ENCODE assay signal across 16 cellular contexts in genomic region chr1:15343729-15344128, GRCh38.
DNase-seq lines count a peak whose midpoint lies in the region; ATAC-seq and TF ChIP-seq lines count a peak whose summit lies in the region.
"Had no signal": no experiment of that assay in that cellular context is flagged by ENCODE, and none has a peak within 500 bp of the region (broad histone marks: within the 10 kb centered on the region; RNA-seq: fewer than 3 reads in every experiment).

No MANE protein-coding gene starts in this region.

- no peak overlapping the region for H4K5ac ChIP-seq in H9 (ENCODE audit: insufficient read length, low read depth, low read length)

- H3K4me3 Mint-ChIP-seq in HFFc6 (peak overlapping the region; percentile 58; the same call in 1 of the 2 replicates), H9 (no peak overlapping the region)
- H3K4me3 Mint-ChIP-seq in T-helper 2 cell treated with Interferon-gamma antibody and Interleukin-4, amounts not matched to agents 5 μg/mL and 100 μg/mL, for 36 hours = peak overlapping the region; percentile 75
- H3K4me3 Mint-ChIP-seq: activated T-helper 17 cell treated with anti-CD3 and anti-CD28 coated beads, Interleukin-2, amount 50 U/mL, for 72 hours; IgD-negative memory B cell had no signal

- intact Hi-C loops in Right ventricle myocardium inferior (cut with DNase I) = no loop called here

- H3K9ac ChIP-seq in H9 (ENCODE audit: extremely low read depth, insufficient read length, low read length) = no peak overlapping the region

- H3K23me2 ChIP-seq in H9 (ENCODE audit: insufficient read length, low read depth, low read length, poor library complexity, severe bottlenecking) = no peaks in the 10 kb centered on the region

- no peaks in the 10 kb centered on the region for H3K27me3 ChIP-seq in MG63
- no peaks in the 10 kb centered on the region for H3K27me3 ChIP-seq in H9 (ENCODE audit: insufficient read depth, low read length)
- H3K27me3 ChIP-seq: upper lobe of right lung had no signal

- H3K23ac ChIP-seq in H9 (ENCODE audit: insufficient read length, low read depth, low read length) = no peak overlapping the region

- H3K9me3 ChIP-seq in MG63 (peaks cover 6% of the 10 kb centered on the region), H9 (ENCODE audit: control insufficient read depth, low read depth, low read length) (no peaks in the 10 kb centered on the region)
- H3K9me3 ChIP-seq: upper lobe of right lung had no signal

- no peak overlapping the region for H4K91ac ChIP-seq in H9 (ENCODE audit: insufficient read length, low read depth, low read length)

- H3K9me3 Mint-ChIP-seq in HFFc6 (peaks cover 4% of the 10 kb centered on the region; the same call in 1 of the 2 replicates), H9 (peaks cover 0 to under 1% of the 10 kb centered on the region in 2 experiments; a peak in 2 of 5 replicates)
- H3K9me3 Mint-ChIP-seq in T-helper 2 cell treated with Interferon-gamma antibody and Interleukin-4, amounts not matched to agents 5 μg/mL and 100 μg/mL, for 36 hours = no peaks in the 10 kb centered on the region
- H3K9me3 Mint-ChIP-seq: activated T-helper 17 cell treated with anti-CD3 and anti-CD28 coated beads, Interleukin-2, amount 50 U/mL, for 72 hours; IgD-negative memory B cell; naive thymus-derived CD8-positive, alpha-beta T cell had no signal

- H3K79me1 ChIP-seq in H9 (ENCODE audit: insufficient read depth, low read depth, low read length, poor library complexity, severe bottlenecking) = no peaks in the 10 kb centered on the region

- no peak overlapping the region for H2BK15ac ChIP-seq in H9 (ENCODE audit: low read depth, low read length)

- no CpG with 5 or more reads among the region's 11 CpGs for WGBS in H9 (ENCODE audit: extremely low coverage, insufficient read length, low lambda C conversion rate)

- no peak overlapping the region for H4K8ac ChIP-seq in H9 (replicated peaks; ENCODE audit: insufficient read length, low read depth, low read length)

- H4K20me1 ChIP-seq in H9 (ENCODE audit: control insufficient read depth, insufficient read depth, insufficient read length) = no peaks in the 10 kb centered on the region

- H3K4me2 ChIP-seq in H9 (ENCODE audit: insufficient read depth, insufficient read length, low read length) = no peak overlapping the region

- no peaks in the 10 kb centered on the region for H3K79me2 ChIP-seq in H9 (ENCODE audit: insufficient read depth, low read length)

- no peak overlapping the region for H3K4me3 ChIP-seq in MG63
- H3K4me3 ChIP-seq: upper lobe of right lung had no signal

- no peak overlapping the region for H2BK120ac ChIP-seq in H9 (ENCODE audit: low read depth, low read length, poor library complexity, severe bottlenecking)

- no peak overlapping the region for H2BK20ac ChIP-seq in H9 (ENCODE audit: low read depth, low read length, poor library complexity, severe bottlenecking)

- H3K27ac ChIP-seq in H9 (ENCODE audit: insufficient read length, low read depth, low read length) = no peak overlapping the region
- H3K27ac ChIP-seq: upper lobe of right lung had no signal

- no peak overlapping the region for H2BK5ac ChIP-seq in H9 (ENCODE audit: insufficient read length, low read length)

- TF ChIP-seq CTCF in HFFc6 (IDR thresholded peaks at IDR 0.05) = no peak
- no peak for TF ChIP-seq CTCF in H9 (conservative IDR thresholded peaks at IDR 0.05)

- peak; percentile 77 for ATAC-seq in Right ventricle myocardium inferior
- ATAC-seq in HG03175 (IDR thresholded peaks at IDR 0.05; ENCODE audit: unreplicated experiment) = no peak
- no peak for ATAC-seq in GM18511 (IDR thresholded peaks at IDR 0.05; ENCODE audit: unreplicated experiment)
- ATAC-seq: activated T-helper 17 cell treated with anti-CD3 and anti-CD28 coated beads, Interleukin-2, amount 50 U/mL, for 72 hours; naive thymus-derived CD8-positive, alpha-beta T cell; upper lobe of right lung had no signal

- H2AFZ ChIP-seq in H9 (ENCODE audit: low read length) = no peak overlapping the region

- H3K36me3 Mint-ChIP-seq in HFFc6 (ENCODE audit: low read depth) (no peaks in the 10 kb centered on the region), H9 (ENCODE audit: insufficient read depth in 1 of 3, low read depth in 3 of 3) (peaks cover 0 to 2% (median under 1%) of the 10 kb centered on the region in 3 experiments; a peak in 2 of 7 replicates)
- H3K36me3 Mint-ChIP-seq in T-helper 2 cell treated with Interferon-gamma antibody and Interleukin-4, amounts not matched to agents 5 μg/mL and 100 μg/mL, for 36 hours (ENCODE audit: low read depth) = peaks cover 3% of the 10 kb centered on the region
- H3K36me3 Mint-ChIP-seq: IgD-negative memory B cell; naive thymus-derived CD8-positive, alpha-beta T cell had no signal

- no peak overlapping the region for H3T11ph ChIP-seq in H9 (ENCODE audit: low read length)

- H3K4me1 ChIP-seq in H9 (ENCODE audit: insufficient read depth, low read length) = no peaks in the 10 kb centered on the region

- H3K27me3 Mint-ChIP-seq in HFFc6 (ENCODE audit: insufficient read depth) (peaks cover 2% of the 10 kb centered on the region; the same call in 1 of the 2 replicates), H9 (ENCODE audit: low read depth) (peaks cover 21% of the 10 kb centered on the region)
- peaks cover 2% of the 10 kb centered on the region for H3K27me3 Mint-ChIP-seq in T-helper 2 cell treated with Interferon-gamma antibody and Interleukin-4, amounts not matched to agents 5 μg/mL and 100 μg/mL, for 36 hours (ENCODE audit: low read depth)

- H2AK5ac ChIP-seq in H9 (ENCODE audit: insufficient read length, low read length) = no peak overlapping the region

- no peak overlapping the region for H3K18ac ChIP-seq in H9 (ENCODE audit: insufficient read length, low read depth, low read length)

- H3K56ac ChIP-seq in H9 (ENCODE audit: insufficient read length, low read depth, low read length) = no peak overlapping the region

- H3K27ac Mint-ChIP-seq in HFFc6 (no peak overlapping the region), H9 (no peak overlapping the region; a peak in 1 of 7 replicates)
- peak overlapping the region; percentile 79 for H3K27ac Mint-ChIP-seq in T-helper 2 cell treated with Interferon-gamma antibody and Interleukin-4, amounts not matched to agents 5 μg/mL and 100 μg/mL, for 36 hours
- H3K27ac Mint-ChIP-seq: activated T-helper 17 cell treated with anti-CD3 and anti-CD28 coated beads, Interleukin-2, amount 50 U/mL, for 72 hours; IgD-negative memory B cell had no signal

- H3K4me1 Mint-ChIP-seq in HFFc6 (ENCODE audit: low read depth) = peaks cover 45% of the 10 kb centered on the region
- peaks cover 68% of the 10 kb centered on the region for H3K4me1 Mint-ChIP-seq in T-helper 2 cell treated with Interferon-gamma antibody and Interleukin-4, amounts not matched to agents 5 μg/mL and 100 μg/mL, for 36 hours (ENCODE audit: low read depth)
- peaks cover 11% of the 10 kb centered on the region in 2 experiments; a peak in 3 of 4 replicates for H3K4me1 Mint-ChIP-seq in H9

- H2BK12ac ChIP-seq in H9 (ENCODE audit: insufficient read length, low read depth, low read length) = no peak overlapping the region

- H3K4ac ChIP-seq in H9 (ENCODE audit: low read depth, low read length) = no peak overlapping the region

- DNase-seq in HFFc6 = no peak
- DNase-seq in T-helper 2 cell treated with Interferon-gamma antibody and Interleukin-4, amounts not matched to agents 5 μg/mL and 100 μg/mL, for 36 hours (ENCODE audit: low spot score) = no peak
- no peak for DNase-seq in Right ventricle myocardium inferior (ENCODE audit: missing footprints)
- peak; percentile 43 for DNase-seq in renal cortical epithelial cell (ENCODE audit: low read depth)
- DNase-seq in MG63 = no peak
- DNase-seq in H9 = no peak
- DNase-seq: Calu3; cortex of kidney; naive thymus-derived CD8-positive, alpha-beta T cell; stimulated activated CD4-positive, alpha-beta T cell treated with anti-CD3 and anti-CD28 coated beads, Interleukin-4, amount 100 ng/mL, for 4 hours; T1000; upper lobe of right lung had no signal

- no peak overlapping the region for H3K14ac ChIP-seq in H9 (ENCODE audit: insufficient read depth, low read length)

- H3K36me3 ChIP-seq in MG63 = no peaks in the 10 kb centered on the region
- H3K36me3 ChIP-seq: upper lobe of right lung had no signal

Comparison
In these comparisons a context has a peak if more than half of its experiments do, and no peak if none do; other contexts are left out.
1. H3K4me3 Mint-ChIP-seq: peak in HFFc6 (single experiment) and T-helper 2 cell treated with Interferon-gamma antibody and Interleukin-4, amounts not matched to agents 5 μg/mL and 100 μg/mL, for 36 hours (single experiment); none in H9 (0 of 2).